ENCODE assay signal across 14 cellular contexts in the genomic region with DNA sequence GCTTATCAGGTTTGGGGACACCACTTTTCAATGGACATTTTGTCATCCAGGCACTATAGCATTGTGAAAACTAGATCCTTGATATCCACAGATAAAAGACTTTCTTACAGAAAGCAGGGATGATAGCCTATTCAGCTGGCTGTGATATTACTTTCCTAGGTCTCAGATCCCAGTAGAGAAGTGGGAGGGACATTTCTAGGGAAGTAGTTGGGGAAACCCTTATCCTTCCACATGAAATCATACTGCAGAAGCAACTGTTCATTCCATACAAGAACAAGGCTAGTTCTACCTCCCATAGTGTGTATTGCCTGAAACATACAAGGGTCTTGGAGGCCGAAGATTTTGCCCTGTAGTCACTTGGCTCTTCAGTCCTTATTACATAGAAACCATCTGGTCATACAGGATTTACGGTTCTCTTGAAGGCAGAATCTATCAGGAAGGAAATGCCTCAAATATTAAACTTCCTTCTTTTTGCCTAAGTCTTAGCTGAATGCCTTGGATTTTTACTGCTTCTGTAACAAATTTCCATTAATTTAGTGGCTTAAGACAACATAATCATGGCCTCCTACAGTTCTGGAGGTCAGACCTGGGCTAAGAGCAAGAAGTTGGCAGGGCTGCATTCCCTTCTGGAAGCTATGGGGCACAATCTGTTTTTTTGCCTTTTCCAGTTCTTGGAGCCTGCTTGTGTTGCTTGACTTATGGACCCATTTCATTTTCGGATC.
"Had no signal": no experiment of that assay in that cellular context is flagged by ENCODE, and none has a peak within 500 bp of the region (broad histone marks: within the 10 kb centered on the region; RNA-seq: fewer than 3 reads in every experiment).

No MANE protein-coding gene starts in this region.

- H3K4me1 ChIP-seq: esophagus muscularis mucosa, lower lobe of right lung had no signal

- H3K27ac ChIP-seq: cardiac muscle cell, esophagus muscularis mucosa, lower lobe of right lung, ovary, thoracic aorta, upper lobe of right lung, WERI-Rb-1 had no signal

- DNase-seq: activated CD4-positive, alpha-beta memory T cell treated with anti-CD3 and anti-CD28 coated beads, Interleukin-2, amount 10 ng/mL, durations not matched to agents 7 days and 5 days; activated T-cell treated with anti-CD3 and anti-CD28 coated beads, Interleukin-2, amount 50 U/mL, for 24 hours; hypothalamus; lower lobe of right lung; midbrain; ovary; stimulated activated CD4-positive, alpha-beta T cell treated with anti-CD3 and anti-CD28 coated beads, Interleukin-12 subunit alpha, Interleukin-12 subunit beta, amount 100 ng/mL, for 4 hours; SW 1271; upper lobe of right lung; WERI-Rb-1 had no signal

- H3K36me3 ChIP-seq: adrenal gland, cardiac muscle cell, esophagus muscularis mucosa, lower lobe of right lung, ovary, thoracic aorta, upper lobe of right lung, WERI-Rb-1 had no signal

- H3K27me3 ChIP-seq: adrenal gland, esophagus muscularis mucosa, ovary, upper lobe of right lung had no signal

- H3K4me3 ChIP-seq: adrenal gland, cardiac muscle cell, esophagus muscularis mucosa, lower lobe of right lung, ovary, thoracic aorta, upper lobe of right lung had no signal
